ENCODE assay signal across 21 cellular contexts in the genomic region with DNA sequence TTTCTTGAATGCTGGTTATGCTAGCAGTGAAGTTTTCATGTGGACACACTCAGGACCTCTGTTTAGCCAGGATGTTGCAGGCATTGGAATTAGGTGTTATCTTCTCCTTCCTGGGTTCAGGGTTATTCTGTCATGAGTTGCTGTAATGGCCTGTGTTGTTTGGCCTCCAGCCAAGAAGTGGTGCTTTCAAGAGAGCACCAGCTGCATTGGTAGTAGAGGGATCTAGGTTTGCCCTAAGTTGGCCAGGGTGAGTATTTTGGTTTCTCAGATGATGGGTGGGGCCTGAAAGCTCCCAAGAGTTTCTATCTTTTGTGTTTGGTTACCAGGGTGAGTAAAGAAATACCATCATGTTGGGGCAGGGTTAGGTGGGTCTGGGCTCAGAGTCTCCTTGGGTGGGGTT. TPM values are rescaled to one million over a fixed set of nuclear protein-coding genes. Genes with fewer than 3 reads are reported as not detected.
DNase-seq lines count a peak whose midpoint lies in the region; ATAC-seq and TF ChIP-seq lines count a peak whose summit lies in the region.
"Had no signal": no experiment of that assay in that cellular context is flagged by ENCODE, and none has a peak within 500 bp of the region (broad histone marks: within the 10 kb centered on the region; RNA-seq: fewer than 3 reads in every experiment).

No MANE protein-coding gene starts in this region.

- H3K4me3 Mint-ChIP-seq in CD4-positive, alpha-beta T cell, result no peak overlapping the region
- H3K4me3 Mint-ChIP-seq: activated CD4-positive, alpha-beta T cell treated with anti-CD3 and anti-CD28 coated beads for 36 hours had no signal

- H3K9ac ChIP-seq in mammary epithelial cell (ENCODE audit: insufficient read depth, low read length), result no peak overlapping the region

- H3K9me3 Mint-ChIP-seq in CD4-positive, alpha-beta T cell, result no peaks in the 10 kb centered on the region

- H3K27ac Mint-ChIP-seq in CD4-positive, alpha-beta T cell, result no peak overlapping the region

- no peak for TF ChIP-seq CTCF in mammary epithelial cell (conservative IDR thresholded peaks at IDR 0.05 in 1 of 2, IDR thresholded peaks at IDR 0.05 in 1 of 2; ENCODE audit: extremely low read depth in 1 of 2, insufficient read depth in 1 of 2, low read depth in 1 of 2, low read length in 2 of 2)
- no peak for TF ChIP-seq CTCF in CD4-positive, alpha-beta T cell (IDR thresholded peaks at IDR 0.05)

- DNase-seq in DMS153 (lab: John Stamatoyannopoulos, UW) (peak; percentile 52), DMS153 treated with DMSO at 0.1 percent for 48 hours (lab: John Stamatoyannopoulos, UW; ENCODE audit: unreplicated experiment) (no peak), DMS79 treated with DMSO at 0.1 percent for 48 hours (lab: John Stamatoyannopoulos, UW) (peak; percentile 49), NCI-H2029 (lab: John Stamatoyannopoulos, UW) (peak; percentile 48), mammary epithelial cell (peak; percentile 87), globus pallidus (ENCODE audit: low spot score) (no peak)
- DNase-seq in CD4-positive, alpha-beta T cell, result no peak
- DNase-seq: activated CD4-positive, alpha-beta T cell treated with anti-CD3 and anti-CD28 coated beads for 36 hours; C1 segment of cervical spinal cord; caudate nucleus; KG1; NCI-H187; NK-92 treated with Interleukin-12 subunit alpha and Interleukin-12 subunit beta, amount 100 ng/mL, for 24 hours; SIG-M5; sigmoid colon; T-helper 9 cell had no signal

- H3K4me3 ChIP-seq in mammary epithelial cell (replicated peaks in 1 of 3; ENCODE audit: insufficient read depth in 1 of 3, low read depth in 2 of 3, low read length in 3 of 3), result no peak overlapping the region
- H3K4me3 ChIP-seq: sigmoid colon, thyroid gland had no signal

- H3K4me2 ChIP-seq in mammary epithelial cell (ENCODE audit: insufficient read depth, low read depth, low read length), result no peak overlapping the region

- intact Hi-C loops in mammary epithelial cell (cut with micrococcal nuclease), result loop anchor here (2.0 to 5.0 kb wide), 2 partner anchors 50 to 67 kb away; no protein-coding TSS in a partner anchor
- intact Hi-C loops in CD4-positive, alpha-beta T cell (cut with DNase I, micrococcal nuclease), result no loop called here

- in situ Hi-C loops in mammary epithelial cell (cut with MboI; ENCODE audit: low sequenced_read_pairs in 2 of 2), result no loop called here

- dilution Hi-C loops in mammary epithelial cell (cut with HindIII; ENCODE audit: low sequenced_read_pairs), result loop anchor here (5.0 kb wide), 1 partner anchor 50 kb away; no protein-coding TSS in a partner anchor

- no peak for ATAC-seq in CD4-positive, alpha-beta T cell (ENCODE audit: poor library complexity)
- ATAC-seq in HG02759 (IDR thresholded peaks at IDR 0.05; ENCODE audit: unreplicated experiment), result no peak
- ATAC-seq: activated CD4-positive, alpha-beta T cell treated with anti-CD3 and anti-CD28 coated beads for 36 hours; left lobe of liver had no signal

- H3K4me1 ChIP-seq in mammary epithelial cell (ENCODE audit: insufficient read depth, low read length), result peaks cover 30% of the 10 kb centered on the region
- H3K4me1 ChIP-seq: sigmoid colon, thyroid gland had no signal

- H3K27me3 ChIP-seq in mammary epithelial cell (ENCODE audit: insufficient read depth, low read length), result no peaks in the 10 kb centered on the region
- no peaks in the 10 kb centered on the region for H3K27me3 ChIP-seq in CD4-positive, alpha-beta T cell (ENCODE audit: control insufficient read depth, insufficient read depth, low read length)
- H3K27me3 ChIP-seq: sigmoid colon, thyroid gland had no signal

- POLR2A ChIA-PET in CD4-positive, alpha-beta T cell (lab: Charles Lee), result no interaction called here

- BruUV-seq in mammary epithelial cell (replicated peaks; lab: Mats Ljungman, UMichigan), result no TSS peak

- no peaks in the 10 kb centered on the region for H3K9me3 ChIP-seq in mammary epithelial cell (replicated peaks; ENCODE audit: insufficient read depth, low read length)
- H3K9me3 ChIP-seq in CD4-positive, alpha-beta T cell (ENCODE audit: control insufficient read depth, low read length), result no peaks in the 10 kb centered on the region
- H3K9me3 ChIP-seq: sigmoid colon, thyroid gland had no signal

- CTCF ChIA-PET in mammary epithelial cell (lab: Charles Lee; ENCODE audit: low non-redundant PET), result no interaction called here
- CTCF ChIA-PET in CD4-positive, alpha-beta T cell (lab: Charles Lee), result no interaction called here

- H3K79me2 ChIP-seq in mammary epithelial cell (ENCODE audit: insufficient read depth, low read length), result no peaks in the 10 kb centered on the region

- H3K4me1 Mint-ChIP-seq in CD4-positive, alpha-beta T cell (ENCODE audit: low read depth), result no peaks in the 10 kb centered on the region

- no peaks in the 10 kb centered on the region for H3K36me3 Mint-ChIP-seq in CD4-positive, alpha-beta T cell (ENCODE audit: low read depth)

- H3K27me3 Mint-ChIP-seq in CD4-positive, alpha-beta T cell, result no peaks in the 10 kb centered on the region
- H3K27me3 Mint-ChIP-seq: activated CD4-positive, alpha-beta T cell treated with anti-CD3 and anti-CD28 coated beads for 36 hours had no signal

- no peaks in the 10 kb centered on the region for H4K20me1 ChIP-seq in mammary epithelial cell (ENCODE audit: insufficient read depth, low read length)

- peak overlapping the region; percentile 75 for H2AFZ ChIP-seq in mammary epithelial cell (ENCODE audit: low read depth, low read length)

- peak overlapping the region; percentile 89 for H3K27ac ChIP-seq in mammary epithelial cell (ENCODE audit: insufficient read depth, low read depth, low read length)
- no peak overlapping the region for H3K27ac ChIP-seq in CD4-positive, alpha-beta T cell (ENCODE audit: low read depth, low read length)
- H3K27ac ChIP-seq: sigmoid colon, thyroid gland had no signal

- no peaks in the 10 kb centered on the region for H3K36me3 ChIP-seq in mammary epithelial cell (ENCODE audit: insufficient read depth, low read length)
- H3K36me3 ChIP-seq: sigmoid colon, thyroid gland had no signal

RNA-seq across cellular contexts. Expression of gene GZMH, which starts 2.7 kb away (rescaled TPM):
- total RNA-seq in mammary epithelial cell, result not detected
- not detected for polyA plus RNA-seq in mammary epithelial cell
- polyA minus RNA-seq in mammary epithelial cell, result not detected
- total RNA-seq in CD4-positive, alpha-beta T cell, result 1 to 10 TPM in 1 of 2 experiments, under 1 TPM in 1; 0.56 to 1.2 TPM
- total RNA-seq: A172, osteoblast had no signal

RNA-seq across cellular contexts. Expression of gene GZMB, which starts 21.8 kb away (rescaled TPM):
- not detected for total RNA-seq in mammary epithelial cell
- not detected for polyA plus RNA-seq in mammary epithelial cell
- polyA minus RNA-seq in mammary epithelial cell, result not detected
- 1 to 10 TPM; 2.4 to 2.9 TPM for total RNA-seq in CD4-positive, alpha-beta T cell
- total RNA-seq: A172, osteoblast had no signal

RNA-seq across cellular contexts. Expression of gene CTSG, which starts 36.1 kb away (rescaled TPM):
- not detected for total RNA-seq in mammary epithelial cell
- not detected for polyA plus RNA-seq in mammary epithelial cell
- polyA minus RNA-seq in mammary epithelial cell, result not detected
- not detected for total RNA-seq in CD4-positive, alpha-beta T cell
- total RNA-seq: A172, osteoblast had no signal

Comparison
In these comparisons a context has a peak if more than half of its experiments do, and no peak if none do; other contexts are left out.
1. DNase-seq: peak in DMS153 (single experiment), DMS79 treated with DMSO at 0.1 percent for 48 hours (single experiment), NCI-H2029 (single experiment) and mammary epithelial cell (single experiment); none in DMS153 treated with DMSO at 0.1 percent for 48 hours (single experiment), CD4-positive, alpha-beta T cell (0 of 10) and globus pallidus (single experiment).